In the genomic region with DNA sequence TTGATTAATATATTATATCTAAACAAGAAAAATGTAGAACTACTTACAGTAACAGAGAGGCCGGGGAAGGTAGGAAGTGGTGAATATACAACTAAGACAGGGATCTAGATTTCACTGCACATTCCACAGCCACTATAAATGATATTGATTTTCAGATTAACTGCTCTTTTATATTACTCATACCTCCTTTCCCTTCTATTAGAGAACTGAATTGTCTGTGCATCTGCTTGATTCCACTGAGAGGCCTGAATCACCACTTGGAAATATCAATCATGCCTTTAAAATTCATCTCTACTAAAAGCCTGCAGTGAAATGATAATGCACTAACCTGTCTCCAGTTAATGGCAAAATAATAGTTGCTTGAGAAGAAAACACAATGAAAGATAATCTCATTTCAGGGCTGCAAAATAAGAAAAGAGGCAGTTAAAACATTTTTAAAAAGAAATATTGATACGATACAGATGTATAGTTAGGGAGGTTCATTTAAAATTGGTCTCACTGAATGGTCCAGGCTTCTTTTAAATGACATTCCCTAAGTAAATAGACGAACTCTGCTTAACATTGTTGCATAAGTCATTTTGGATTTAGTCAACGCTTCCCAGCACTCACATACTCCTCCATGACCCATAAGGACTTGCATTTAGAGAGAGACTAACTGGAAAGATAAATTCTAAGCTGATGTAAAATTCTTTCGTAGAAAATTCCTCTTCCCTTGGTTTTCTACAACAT, we compare ENCODE assay signal across 10 cellular contexts. TPM values are rescaled to one million over a fixed set of nuclear protein-coding genes. Genes with fewer than 3 reads are reported as not detected.
DNase-seq lines count a peak whose midpoint lies in the region; ATAC-seq, FAIRE-seq and TF ChIP-seq lines count a peak whose summit lies in the region.
"Had no signal": no experiment of that assay in that cellular context is flagged by ENCODE, and none has a peak within 500 bp of the region (broad histone marks: within the 10 kb centered on the region; RNA-seq: fewer than 3 reads in every experiment).

No MANE protein-coding gene starts in this region.

- ATAC-seq in activated CD4-positive, alpha-beta T cell treated with anti-CD3 and anti-CD28 coated beads for 36 hours: no peak
- ATAC-seq in HG02610 (IDR thresholded peaks at IDR 0.05; ENCODE audit: unreplicated experiment): no peak

- H3K4me3 ChIP-seq in SK-N-SH (ENCODE audit: low read depth in 2 of 2, low read length in 1 of 2) (peak overlapping the region; percentile 96 to 97; a peak in 3 of 4 replicates), small intestine (ENCODE audit: low read depth in 1 of 2, low read length in 2 of 2) (no peak overlapping the region), thyroid gland (replicated peaks in 1 of 3) (no peak overlapping the region)

- H3K27ac ChIP-seq in SK-N-SH (ENCODE audit: low read depth in 2 of 2, low read length in 1 of 2): peak overlapping the region; percentile 88 to 92
- peak overlapping the region; percentile 92 for H3K27ac ChIP-seq in epithelial cell of prostate
- H3K27ac ChIP-seq in small intestine (ENCODE audit: low read depth in 1 of 2, low read length in 1 of 2): no peak overlapping the region
- H3K27ac ChIP-seq in thyroid gland: no peak overlapping the region
- H3K27ac ChIP-seq: 22Rv1 had no signal

- no peak for FAIRE-seq in small intestine (lab: Jason Lieb, UNC)

- H3K4me3 Mint-ChIP-seq in activated CD4-positive, alpha-beta T cell treated with anti-CD3 and anti-CD28 coated beads for 36 hours: peak overlapping the region; percentile 23

- H3K36me3 Mint-ChIP-seq in activated CD4-positive, alpha-beta T cell treated with anti-CD3 and anti-CD28 coated beads for 36 hours (ENCODE audit: low read depth): peaks cover 28% of the 10 kb centered on the region

- no peaks in the 10 kb centered on the region for H3K27me3 Mint-ChIP-seq in activated CD4-positive, alpha-beta T cell treated with anti-CD3 and anti-CD28 coated beads for 36 hours

- intact Hi-C loops in activated CD4-positive, alpha-beta T cell treated with anti-CD3 and anti-CD28 coated beads for 36 hours (cut with DNase I, micrococcal nuclease): no loop called here
- intact Hi-C loops in thyroid gland (cut with DNase I): no loop called here

- H3K79me2 ChIP-seq in SK-N-SH (ENCODE audit: insufficient read depth): peaks cover 96% of the 10 kb centered on the region

- peaks cover 74% of the 10 kb centered on the region for H3K4me1 Mint-ChIP-seq in activated CD4-positive, alpha-beta T cell treated with anti-CD3 and anti-CD28 coated beads for 36 hours

- CTCF ChIA-PET in activated CD4-positive, alpha-beta T cell treated with anti-CD3 and anti-CD28 coated beads for 36 hours (lab: Charles Lee): interaction anchor here (0.7 to 3.0 kb wide), 5 partner anchors 8 to 116 kb away, joined by 3 to 14 read pairs (median 3); no protein-coding TSS in a partner anchor
- CTCF ChIA-PET in SK-N-SH (lab: Yijun Ruan, JAX): no interaction called here

- H3K9me2 ChIP-seq in SK-N-SH: no peaks in the 10 kb centered on the region

- H2AFZ ChIP-seq in SK-N-SH (ENCODE audit: low read depth): no peak overlapping the region

- H3K9ac ChIP-seq in SK-N-SH: peak overlapping the region; percentile 87

- H3K4me1 ChIP-seq in SK-N-SH (ENCODE audit: control insufficient read depth in 1 of 2, insufficient read depth in 2 of 2, low read depth in 1 of 2, low read length in 1 of 2) (peaks cover 11 to 17% of the 10 kb centered on the region in 2 experiments), small intestine (ENCODE audit: control insufficient read depth in 2 of 2, insufficient read depth in 1 of 2, low read depth in 1 of 2, low read length in 1 of 2) (peaks cover 0 to 9% of the 10 kb centered on the region in 2 donors), thyroid gland (peaks cover 0 to 6% of the 10 kb centered on the region in 2 donors)

- TF ChIP-seq EP300 in SK-N-SH (IDR thresholded peaks at IDR 0.05; ENCODE audit: borderline replicate concordance in 1 of 2, low read depth in 1 of 2, low read length in 1 of 2): peak; percentile 28 to 96; a peak in 3 of 4 replicates

- DNase-seq in activated CD4-positive, alpha-beta T cell treated with anti-CD3 and anti-CD28 coated beads for 36 hours: no peak
- no peak for DNase-seq in activated CD4-positive, alpha-beta T cell treated with anti-CD3 and anti-CD28 coated beads for 1 hour
- DNase-seq in SK-N-SH (no peak), epithelial cell of prostate (ENCODE audit: low read depth, low spot score) (no peak), small intestine (peak; percentile 38), thyroid gland (no peak), hepatic stellate cell (ENCODE audit: low spot score) (no peak)
- DNase-seq: T-helper 9 cell had no signal

- POLR2A ChIA-PET in activated CD4-positive, alpha-beta T cell treated with anti-CD3 and anti-CD28 coated beads for 36 hours (lab: Charles Lee): interaction anchor here (0.7 kb wide), 1 partner anchor 85 kb away, joined by 3 read pairs; no protein-coding TSS in a partner anchor
- POLR2A ChIA-PET in SK-N-SH (lab: Yijun Ruan, JAX): no interaction called here

- H4K20me1 ChIP-seq in SK-N-SH (ENCODE audit: insufficient read depth): no peaks in the 10 kb centered on the region

- WGBS in SK-N-SH (ENCODE audit: low lambda C conversion rate): 18% methylated on average over 5 of the region's 5 CpGs
- WGBS in small intestine, 3 donors: 69 to 76% (median 76%) methylated on average over 5 of the region's 5 CpGs
- WGBS in thyroid gland, 2 donors: 91 to 92% methylated on average over 5 of the region's 5 CpGs

- H3K9me3 Mint-ChIP-seq in activated CD4-positive, alpha-beta T cell treated with anti-CD3 and anti-CD28 coated beads for 36 hours (ENCODE audit: low read depth): no peaks in the 10 kb centered on the region

- peaks cover 45% of the 10 kb centered on the region for H3F3A ChIP-seq in SK-N-SH (replicated peaks; ENCODE audit: insufficient read depth)

- H3K36me3 ChIP-seq in SK-N-SH (replicated peaks in 1 of 2; ENCODE audit: control insufficient read depth in 1 of 2, insufficient read depth in 2 of 2, low read length in 1 of 2): peaks cover 35 to 59% of the 10 kb centered on the region in 2 experiments
- peaks cover 0 to 6% of the 10 kb centered on the region in 2 donors for H3K36me3 ChIP-seq in small intestine (ENCODE audit: control insufficient read depth in 2 of 2, insufficient read depth in 2 of 2, low read length in 2 of 2)
- no peaks in the 10 kb centered on the region for H3K36me3 ChIP-seq in thyroid gland

- TF ChIP-seq CTCF in SK-N-SH (IDR thresholded peaks at IDR 0.05) (no peak), thyroid gland (IDR thresholded peaks at IDR 0.05) (no peak)

- peak overlapping the region; percentile 56 for H3K27ac Mint-ChIP-seq in activated CD4-positive, alpha-beta T cell treated with anti-CD3 and anti-CD28 coated beads for 36 hours

- H3K4me2 ChIP-seq in SK-N-SH: peak overlapping the region; percentile 83

- H3K9me3 ChIP-seq in SK-N-SH (no peaks in the 10 kb centered on the region), small intestine (ENCODE audit: control insufficient read depth, low read depth) (no peaks in the 10 kb centered on the region), thyroid gland (no peaks in the 10 kb centered on the region)

- no peak for TF ChIP-seq POLR2A in thyroid gland (IDR thresholded peaks at IDR 0.05)

- H3K27me3 ChIP-seq in SK-N-SH (ENCODE audit: insufficient read depth) (no peaks in the 10 kb centered on the region), small intestine (ENCODE audit: control insufficient read depth in 2 of 2, insufficient read depth in 2 of 2, low read length in 2 of 2) (no peaks in the 10 kb centered on the region), thyroid gland (no peaks in the 10 kb centered on the region)

- no peak for TF ChIP-seq RAD21 in SK-N-SH (IDR thresholded peaks at IDR 0.05; ENCODE audit: low read length)

TF ChIP-seq in SK-N-SH, 30 proteins besides CTCF, POLR2A, EP300 and RAD21 (continues in another document):
- no peak for TF ChIP-seq SIN3A (IDR thresholded peaks at IDR 0.05; ENCODE audit: borderline replicate concordance, low read depth, low read length)
- TF ChIP-seq NRF1 (IDR thresholded peaks at IDR 0.05; ENCODE audit: low read depth, low read length): no peak
- peak; percentile 56; the same call in 1 of the 2 replicates for TF ChIP-seq FOSL2 (IDR thresholded peaks at IDR 0.05; ENCODE audit: borderline replicate concordance, low read depth)
- TF ChIP-seq, protein P1, sequence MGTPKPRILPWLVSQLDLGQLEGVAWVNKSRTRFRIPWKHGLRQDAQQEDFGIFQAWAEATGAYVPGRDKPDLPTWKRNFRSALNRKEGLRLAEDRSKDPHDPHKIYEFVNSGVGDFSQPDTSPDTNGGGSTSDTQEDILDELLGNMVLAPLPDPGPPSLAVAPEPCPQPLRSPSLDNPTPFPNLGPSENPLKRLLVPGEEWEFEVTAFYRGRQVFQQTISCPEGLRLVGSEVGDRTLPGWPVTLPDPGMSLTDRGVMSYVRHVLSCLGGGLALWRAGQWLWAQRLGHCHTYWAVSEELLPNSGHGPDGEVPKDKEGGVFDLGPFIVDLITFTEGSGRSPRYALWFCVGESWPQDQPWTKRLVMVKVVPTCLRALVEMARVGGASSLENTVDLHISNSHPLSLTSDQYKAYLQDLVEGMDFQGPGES (IDR thresholded peaks at IDR 0.05; ENCODE audit: low read depth, low read length): no peak
- TF ChIP-seq GABPA (IDR thresholded peaks at IDR 0.05; ENCODE audit: low read depth): peak; percentile 27; the same call in 1 of the 2 replicates
- peak; percentile 96; the same call in 1 of the 2 replicates for TF ChIP-seq TEAD4 (IDR thresholded peaks at IDR 0.05; ENCODE audit: borderline replicate concordance, insufficient read depth)
- no peak for TF ChIP-seq USF1 (IDR thresholded peaks at IDR 0.05; ENCODE audit: borderline replicate concordance, low read depth)

RNA-seq across cellular contexts. Expression of gene ANTXR2, which starts 3.8 kb away (rescaled TPM):
- total RNA-seq in activated CD4-positive, alpha-beta T cell treated with anti-CD3 and anti-CD28 coated beads for 36 hours: 1 to 10 TPM; 2.3 to 3.8 TPM
- polyA plus RNA-seq in SK-N-SH (2012; rRNA removed): 48.8 and 60.7 TPM in 2 replicates
- 87.3 and 97.5 TPM in 2 replicates for polyA plus RNA-seq in SK-N-SH (2012; cell fraction: cytosol; rRNA removed)
- polyA plus RNA-seq in SK-N-SH (2012; cell fraction: nucleus; rRNA removed): 24.9 and 72.8 TPM in 2 replicates
- polyA plus RNA-seq in small intestine: 10 to 100 TPM in 1 of 3 donors, 1 to 10 TPM in 2; 3.6 to 13.7 (median 7.3) TPM
- 10 to 100 TPM; 21.2 to 46.1 (median 24.3) TPM for total RNA-seq in thyroid gland

Comparison
In these comparisons a context has a peak if more than half of its experiments do, and no peak if none do; other contexts are left out.
1. H3K27ac ChIP-seq: peak in SK-N-SH (2 of 2) and epithelial cell of prostate (single experiment); none in small intestine (0 of 2) and thyroid gland (0 of 3).
2. H3K4me3 ChIP-seq: peak in SK-N-SH (2 of 2); none in small intestine (0 of 2) and thyroid gland (0 of 3).
3. RNA of gene ANTXR2, which starts 3.8 kb away (total RNA-seq): 21.2 to 46.1 TPM in thyroid gland; 2.3 to 3.8 TPM in activated CD4-positive, alpha-beta T cell treated with anti-CD3 and anti-CD28 coated beads for 36 hours; every median in the first group is over 4 times any median in the second.